In genomic region chr2:144703852-144704324, GRCh38 we compare ENCODE assay signal across 1 cellular context.
A peak's percentile ranks its signal among the peaks of the same experiment; 100 is the strongest.
TF ChIP-seq lines count a peak whose summit lies in the region.

No MANE protein-coding gene starts in this region.

TF ChIP-seq in K562, 482 proteins besides CTCF, POLR2A, EP300 and RAD21 (continued from another document and continues in another):
- TF ChIP-seq FOXO4 (CRISPR knock-in tag; IDR thresholded peaks at IDR 0.05) (no peak), VEZF1 (CRISPR knock-in tag; IDR thresholded peaks at IDR 0.05) (peak; percentile 38; the same call in 1 of the 2 replicates), THRB (CRISPR knock-in tag; conservative IDR thresholded peaks at IDR 0.05) (no peak), SOX6 (IDR thresholded peaks at IDR 0.05) (peak; percentile 95), PHF21A (IDR thresholded peaks at IDR 0.05; ENCODE audit: borderline replicate concordance, low read depth) (no peak), MEF2D (tag; conservative IDR thresholded peaks at IDR 0.05; ENCODE audit: low read depth) (peak; percentile 57; the same call in 1 of the 2 replicates), GTF2E2 (tag; IDR thresholded peaks at IDR 0.05) (no peak), TRIM24 (IDR thresholded peaks at IDR 0.05) (peak; percentile 97), ZNF551 (CRISPR knock-in tag; IDR thresholded peaks at IDR 0.05) (no peak), MAFF (IDR thresholded peaks at IDR 0.05; ENCODE audit: low read length) (peak; percentile 77; the same call in 1 of the 2 replicates), L3MBTL2 (IDR thresholded peaks at IDR 0.05) (peak; percentile 43; the same call in 1 of the 2 replicates), BRD9 (IDR thresholded peaks at IDR 0.05; ENCODE audit: low read depth, partially characterized antibody) (peak; percentile 78), HDAC1 (IDR thresholded peaks at IDR 0.05) (peak in 1 of 2 experiments; percentile 48; a peak in 1 of 4 replicates), ZSCAN32 (CRISPR knock-in tag; IDR thresholded peaks at IDR 0.05) (no peak), CEBPG (CRISPR knock-in tag; IDR thresholded peaks at IDR 0.05) (peak; percentile 96), CEBPG (tag; conservative IDR thresholded peaks at IDR 0.05 in 1 of 2, IDR thresholded peaks at IDR 0.05 in 1 of 2) (peak; percentile 98), TRIM25 (IDR thresholded peaks at IDR 0.05; ENCODE audit: borderline replicate concordance) (no peak), CREB3 (tag; conservative IDR thresholded peaks at IDR 0.05; ENCODE audit: low read depth) (0 out of 2 replicates have a peak, but pooled peaks have one; percentile 52), PBX2 (CRISPR knock-in tag; IDR thresholded peaks at IDR 0.05; ENCODE audit: low read depth) (no peak), PBX2 (tag; conservative IDR thresholded peaks at IDR 0.05; ENCODE audit: low read depth) (no peak), SPI1 (IDR thresholded peaks at IDR 0.05; ENCODE audit: borderline replicate concordance, low read depth, low read length) (no peak), TCF3 (CRISPR knock-in tag; IDR thresholded peaks at IDR 0.05) (peak; percentile 61), ZBTB49 (CRISPR knock-in tag; IDR thresholded peaks at IDR 0.05; ENCODE audit: borderline replicate concordance) (no peak), SIX5 (IDR thresholded peaks at IDR 0.05; ENCODE audit: borderline replicate concordance in 1 of 2, insufficient read depth in 1 of 2, low read depth in 1 of 2, low read length in 2 of 2) (no peak), ATF7 (IDR thresholded peaks at IDR 0.05) (peak; percentile 72; the same call in 1 of the 2 replicates), CBX2 (IDR thresholded peaks at IDR 0.05; ENCODE audit: insufficient read depth, low read length, poor library complexity, severe bottlenecking) (no peak), ZBTB11 (CRISPR knock-in tag; IDR thresholded peaks at IDR 0.05) (0 out of 6 replicates have a peak, but pooled peaks of 1 of the 3 experiments have one; percentile 38), NELFE (IDR thresholded peaks at IDR 0.05; ENCODE audit: insufficient read depth, insufficient read length) (no peak), CBFA2T3 (IDR thresholded peaks at IDR 0.05) (peak; percentile 64), HNRNPLL (IDR thresholded peaks at IDR 0.05; ENCODE audit: low read depth, low read length, poor library complexity, severe bottlenecking) (no peak), KDM1A (IDR thresholded peaks at IDR 0.05) (peak; percentile 37 to 39; a peak in 3 of 4 replicates), TEAD2 (tag; IDR thresholded peaks at IDR 0.05) (peak; percentile 69; the same call in 1 of the 2 replicates), DACH1 (IDR thresholded peaks at IDR 0.05; ENCODE audit: partially characterized antibody) (no peak), ZNF431 (CRISPR knock-in tag; IDR thresholded peaks at IDR 0.05) (no peak), CC2D1A (IDR thresholded peaks at IDR 0.05) (peak; percentile 90), MECOM (CRISPR knock-in tag; IDR thresholded peaks at IDR 0.05) (peak; percentile 44; the same call in 1 of the 2 replicates), KAT8 (IDR thresholded peaks at IDR 0.05; ENCODE audit: low read depth) (no peak), NFRKB (IDR thresholded peaks at IDR 0.05; ENCODE audit: low read depth) (peak; percentile 62; the same call in 1 of the 2 replicates), ZNF780A (CRISPR knock-in tag; IDR thresholded peaks at IDR 0.05) (no peak), ZNF561 (CRISPR knock-in tag; conservative IDR thresholded peaks at IDR 0.05) (no peak), ARID1B (IDR thresholded peaks at IDR 0.05) (peak; percentile 86), ERF (CRISPR knock-in tag; IDR thresholded peaks at IDR 0.05) (no peak), DDX20 (tag; IDR thresholded peaks at IDR 0.05; ENCODE audit: low read depth) (peak; percentile 55; the same call in 1 of the 2 replicates), ZBTB33 (CRISPR knock-in tag; IDR thresholded peaks at IDR 0.05) (peak; percentile 62)
